8 cellular contexts compared by ENCODE assay signal in the genomic region with DNA sequence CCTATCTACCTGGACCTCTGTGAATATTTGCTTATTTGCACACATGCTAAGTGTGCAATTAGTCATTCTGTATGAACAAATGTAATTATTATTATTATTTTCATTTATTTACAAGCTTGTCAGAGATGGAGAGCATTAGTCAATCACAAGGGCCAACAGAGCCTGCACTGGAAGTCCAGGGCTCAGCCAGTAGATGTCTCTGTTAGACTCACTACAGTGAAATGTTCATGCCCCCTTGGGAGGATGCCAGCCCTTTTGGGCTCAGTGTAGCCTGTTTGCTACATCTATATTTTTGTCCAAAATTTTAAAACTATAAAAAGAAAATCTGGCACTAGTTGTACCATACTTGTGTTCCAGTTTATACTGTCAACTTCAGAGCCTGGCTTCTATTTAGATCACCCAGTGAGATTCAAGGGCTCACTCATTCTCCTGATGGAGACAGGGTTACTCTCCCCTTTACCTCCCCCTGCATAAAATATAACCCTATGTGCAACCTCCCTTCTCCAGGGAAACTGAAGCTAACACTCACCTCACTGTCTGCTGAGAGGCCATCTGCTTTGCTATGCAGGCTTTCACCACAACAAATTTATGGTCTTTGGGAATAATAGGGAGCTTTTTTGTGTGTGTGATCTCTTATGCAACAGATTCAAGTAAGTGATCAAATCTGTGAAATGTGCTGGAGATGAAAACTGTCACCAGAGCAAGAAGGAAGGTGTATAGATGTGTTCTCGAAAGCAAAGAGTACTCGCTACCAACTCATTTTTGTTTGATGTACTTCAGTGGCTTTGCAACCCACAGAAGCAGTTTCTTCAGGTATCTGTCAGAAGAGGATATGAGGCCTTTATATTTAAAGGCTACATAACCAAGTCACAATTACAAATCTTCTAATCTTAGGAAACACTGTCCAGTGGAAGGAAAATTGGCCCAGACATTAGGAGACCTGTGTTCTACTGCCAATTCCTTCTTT.
DNase-seq lines count a peak whose midpoint lies in the region; ATAC-seq and TF ChIP-seq lines count a peak whose summit lies in the region.

No MANE protein-coding gene starts in this region.

- TF ChIP-seq CTCF in A673 (conservative IDR thresholded peaks at IDR 0.05; ENCODE audit: low read depth, low read length), result peak; percentile 53
- TF ChIP-seq CTCF in GM12874 (IDR thresholded peaks at IDR 0.05; ENCODE audit: insufficient read depth, low read depth, low read length), result 0 out of 2 replicates have a peak, but pooled peaks have one; percentile 16
- TF ChIP-seq CTCF in fibroblast of the aortic adventitia (IDR thresholded peaks at IDR 0.05; ENCODE audit: insufficient read depth, low read length), result no peak

- no peaks in the 10 kb centered on the region for H3K27me3 ChIP-seq in A673 (replicated peaks; ENCODE audit: insufficient read depth, low read depth, low read length, poor library complexity)

- no peak for ATAC-seq in GM19351 (IDR thresholded peaks at IDR 0.05; ENCODE audit: unreplicated experiment)

- BruUV-seq in A673 (replicated peaks; lab: Mats Ljungman, UMichigan), result no TSS peak

- no peak overlapping the region for H3K4me3 ChIP-seq in A673 (ENCODE audit: low read depth, low read length, poor library complexity, severe bottlenecking)
- H3K4me3 ChIP-seq in fibroblast of the aortic adventitia (ENCODE audit: low read depth, low read length), result no peak overlapping the region

- POLR2A ChIA-PET in A673 (lab: Charles Lee; ENCODE audit: low non-redundant PET), result no interaction called here

- DNase-seq in A673 (ENCODE audit: low spot score), result peak; percentile 61
- DNase-seq in SK-MEL-5 (ENCODE audit: low read depth, low spot score), result peak; percentile 43
- DNase-seq in fibroblast of the aortic adventitia (ENCODE audit: low read depth), result peak; percentile 8
- peak; percentile 72 for DNase-seq in putamen (ENCODE audit: low spot score)
- DNase-seq in SK-N-DZ (ENCODE audit: low spot score), result no peak
- no peak for DNase-seq in NCI-H510A treated with DMSO at 0.1 percent for 48 hours (lab: John Stamatoyannopoulos, UW)

- in situ Hi-C loops in SK-MEL-5 (cut with HindIII; ENCODE audit: low pct_unique_long_range_greater_than_20kb, low sequenced_read_pairs), result no loop called here

- H3K27ac ChIP-seq in A673 (ENCODE audit: low read depth, low read length, poor library complexity, severe bottlenecking), result no peak overlapping the region

- no peaks in the 10 kb centered on the region for H3K4me1 ChIP-seq in A673 (ENCODE audit: insufficient read depth, low read length, poor library complexity, severe bottlenecking)

- no peaks in the 10 kb centered on the region for H3K36me3 ChIP-seq in A673 (ENCODE audit: insufficient read depth, low read length, poor library complexity, severe bottlenecking)

- CTCF ChIA-PET in A673 (lab: Charles Lee), result no interaction called here

- H3K9me3 ChIP-seq in A673 (ENCODE audit: low read depth, low read length, poor library complexity, severe bottlenecking), result no peaks in the 10 kb centered on the region

- intact Hi-C loops in A673 (cut with micrococcal nuclease; ENCODE audit: unreplicated experiment), result loop anchor here (5.0 to 10.0 kb wide), 4 partner anchors 193 to 975 kb away; no protein-coding TSS in a partner anchor

Comparison
In these comparisons a context has a peak if more than half of its experiments do, and no peak if none do; other contexts are left out.
1. DNase-seq: peak in A673 (single experiment), SK-MEL-5 (single experiment), fibroblast of the aortic adventitia (single experiment) and putamen (single experiment); none in SK-N-DZ (single experiment) and NCI-H510A treated with DMSO at 0.1 percent for 48 hours (single experiment).